ENCODE assay signal across 33 cellular contexts in the genomic region with DNA sequence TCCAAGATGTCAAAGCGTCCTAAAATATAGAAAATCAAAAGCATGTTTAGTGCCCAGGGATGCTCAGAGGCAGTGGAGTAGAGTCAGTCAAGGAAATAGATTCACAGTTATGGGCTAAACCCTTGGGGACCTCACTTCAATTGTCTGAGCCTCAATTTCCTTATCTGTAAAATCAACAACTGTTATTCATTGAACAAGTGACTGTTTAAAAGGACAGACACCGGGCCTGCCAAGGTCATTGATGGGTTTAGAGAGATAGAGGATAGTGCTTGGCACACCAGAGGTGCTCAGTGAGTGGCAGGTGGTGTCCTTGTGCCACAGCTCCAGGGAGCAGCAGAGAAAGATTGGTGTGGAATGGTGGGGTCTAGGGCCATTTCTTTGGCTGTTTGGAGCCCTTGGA. TPM values are rescaled to one million over a fixed set of nuclear protein-coding genes. Genes with fewer than 3 reads are reported as not detected.
"Had no signal": no experiment of that assay in that cellular context is flagged by ENCODE, and none has a peak within 500 bp of the region (broad histone marks: within the 10 kb centered on the region; RNA-seq: fewer than 3 reads in every experiment).

No MANE protein-coding gene starts in this region.

- H3K9me3 ChIP-seq: Peyer's patch had no signal

- H3K36me3 ChIP-seq: Peyer's patch had no signal

- H3K36me3 Mint-ChIP-seq: activated CD4-positive, alpha-beta memory T cell treated with anti-CD3 and anti-CD28 coated beads for 36 hours; activated naive CD8-positive, alpha-beta T cell; brain; IgD-negative memory B cell had no signal

- H3K9me3 Mint-ChIP-seq: activated CD4-positive, alpha-beta memory T cell treated with anti-CD3 and anti-CD28 coated beads for 36 hours; activated naive CD4-positive, alpha-beta T cell treated with anti-CD3 and anti-CD28 coated beads for 36 hours; activated naive CD8-positive, alpha-beta T cell treated with anti-CD3 and anti-CD28 coated beads, Interleukin-2, amount 50 U/mL, for 24 hours; activated T-cell treated with anti-CD3 and anti-CD28 coated beads, Interleukin-2, amount 50 U/mL, for 4 hours; activated T-helper 1 cell treated with anti-CD3 and anti-CD28 coated beads, Interleukin-12 subunit alpha, Interleukin-12 subunit beta, Interleukin-2, Interleukin-4 antibody, amounts not matched to agents 30 ng/mL and 10 ng/mL and 1 ng/mL, durations not matched to agents 14 hours and 24 hours and 36 hours; brain; IgD-negative memory B cell; T-helper 1 cell treated with Interleukin-12 subunit alpha and Interleukin-12 subunit beta and Interleukin-4 antibody, amounts not matched to agents 30 μg/mL and 1 μg/mL, for 36 hours; T-helper 2 cell treated with Interferon-gamma antibody and Interleukin-4, amounts not matched to agents 5 μg/mL and 100 μg/mL, for 36 hours had no signal

- ATAC-seq: activated CD4-positive, alpha-beta T cell treated with anti-CD3 and anti-CD28 coated beads for 36 hours; activated CD4-positive, CD25-positive, alpha-beta regulatory T cell treated with anti-CD3 and anti-CD28 coated beads, Interleukin-2, amount 50 U/mL, for 24 hours; activated naive CD8-positive, alpha-beta T cell treated with anti-CD3 and anti-CD28 coated beads, Interleukin-2, amount 50 U/mL, for 24 hours; activated T-cell treated with anti-CD3 and anti-CD28 coated beads, Interleukin-2, amount 50 U/mL, for 4 hours; PC-3 had no signal

- H3K27ac Mint-ChIP-seq: activated CD4-positive, alpha-beta memory T cell treated with anti-CD3 and anti-CD28 coated beads for 36 hours; activated CD4-positive, alpha-beta T cell treated with anti-CD3 and anti-CD28 coated beads for 36 hours; activated naive CD4-positive, alpha-beta T cell treated with anti-CD3 and anti-CD28 coated beads for 36 hours; activated naive CD8-positive, alpha-beta T cell; activated naive CD8-positive, alpha-beta T cell treated with anti-CD3 and anti-CD28 coated beads, Interleukin-2, amount 50 U/mL, for 24 hours; activated T-helper 1 cell treated with anti-CD3 and anti-CD28 coated beads, Interleukin-12 subunit alpha, Interleukin-12 subunit beta, Interleukin-2, Interleukin-4 antibody, amounts not matched to agents 30 ng/mL and 10 ng/mL and 1 ng/mL, durations not matched to agents 14 hours and 24 hours and 36 hours; brain; IgD-negative memory B cell; T-helper 1 cell treated with Interleukin-12 subunit alpha and Interleukin-12 subunit beta and Interleukin-4 antibody, amounts not matched to agents 30 μg/mL and 1 μg/mL, for 36 hours; T-helper 2 cell treated with Interferon-gamma antibody and Interleukin-4, amounts not matched to agents 5 μg/mL and 100 μg/mL, for 36 hours had no signal

- DNase-seq: activated CD4-positive, alpha-beta memory T cell treated with anti-CD3 and anti-CD28 coated beads for 36 hours; activated CD4-positive, alpha-beta T cell treated with anti-CD3 and anti-CD28 coated beads for 36 hours; activated CD4-positive, alpha-beta T cell treated with anti-CD3 and anti-CD28 coated beads, Interleukin-2, amount 50 U/mL, for 1 hour; activated CD8-positive, alpha-beta memory T cell treated with anti-CD3 and anti-CD28 coated beads, Interleukin-2, amount 50 U/mL, for 4 hours; activated gamma-delta T cell treated with Interleukin-2 at 50 U/mL for 16 hours; activated naive CD4-positive, alpha-beta T cell treated with anti-CD3 and anti-CD28 coated beads for 36 hours; activated naive CD8-positive, alpha-beta T cell treated with anti-CD3 and anti-CD28 coated beads, Interleukin-2, amount 50 U/mL, for 24 hours; activated T-cell treated with anti-CD3 and anti-CD28 coated beads for 4 hours; activated T-cell treated with anti-CD3 and anti-CD28 coated beads, Interleukin-2, amount 50 U/mL, for 4 hours; anterior cingulate cortex; Karpas-422; KBM-7; NCI-H1105; NCI-H1417 treated with DMSO at 0.1 percent for 48 hours; NCI-H1694; NCI-H1930; NCI-H2081 treated with DMSO at 0.1 percent for 48 hours; NCI-H226; NCI-H446 treated with DMSO at 0.1 percent for 48 hours; NCI-H524; NCI-H69; PC-3; Peyer's patch; RPMI8226 had no signal

- H3K27ac ChIP-seq: Peyer's patch had no signal

- H3K4me1 Mint-ChIP-seq: brain had no signal

- H3K4me3 Mint-ChIP-seq: activated CD4-positive, alpha-beta memory T cell treated with anti-CD3 and anti-CD28 coated beads for 36 hours; activated CD4-positive, alpha-beta T cell treated with anti-CD3 and anti-CD28 coated beads for 36 hours; activated naive CD4-positive, alpha-beta T cell treated with anti-CD3 and anti-CD28 coated beads for 36 hours; activated naive CD8-positive, alpha-beta T cell; activated naive CD8-positive, alpha-beta T cell treated with anti-CD3 and anti-CD28 coated beads, Interleukin-2, amount 50 U/mL, for 24 hours; activated T-cell treated with anti-CD3 and anti-CD28 coated beads, Interleukin-2, amount 50 U/mL, for 4 hours; activated T-helper 1 cell treated with anti-CD3 and anti-CD28 coated beads, Interleukin-12 subunit alpha, Interleukin-12 subunit beta, Interleukin-2, Interleukin-4 antibody, amounts not matched to agents 30 ng/mL and 10 ng/mL and 1 ng/mL, durations not matched to agents 14 hours and 24 hours and 36 hours; brain; T-helper 1 cell treated with Interleukin-12 subunit alpha and Interleukin-12 subunit beta and Interleukin-4 antibody, amounts not matched to agents 30 μg/mL and 1 μg/mL, for 36 hours; T-helper 2 cell treated with Interferon-gamma antibody and Interleukin-4, amounts not matched to agents 5 μg/mL and 100 μg/mL, for 36 hours had no signal

- H3K27me3 ChIP-seq: Peyer's patch had no signal

- H3K4me3 ChIP-seq: Peyer's patch had no signal

RNA-seq across cellular contexts. Expression of gene PLA2G5, which starts 12.8 kb away (rescaled TPM):
- total RNA-seq: activated CD4-positive, alpha-beta memory T cell treated with anti-CD3 and anti-CD28 coated beads for 36 hours; activated CD4-positive, alpha-beta T cell treated with anti-CD3 and anti-CD28 coated beads for 36 hours; activated naive CD4-positive, alpha-beta T cell treated with anti-CD3 and anti-CD28 coated beads for 36 hours; activated T-cell treated with anti-CD3 and anti-CD28 coated beads, Interleukin-2, amount 50 U/mL, for 4 hours; activated T-helper 1 cell treated with anti-CD3 and anti-CD28 coated beads, Interleukin-12 subunit alpha, Interleukin-12 subunit beta, Interleukin-2, Interleukin-4 antibody, amounts not matched to agents 30 ng/mL and 10 ng/mL and 1 ng/mL, durations not matched to agents 14 hours and 24 hours and 36 hours; bronchial epithelial cell; MCF 10A; PC-3 had no signal
- polyA plus RNA-seq: IgD-negative memory B cell had no signal

RNA-seq across cellular contexts. Expression of gene PLA2G2D, which starts 36.6 kb away (rescaled TPM):
- total RNA-seq: activated CD4-positive, alpha-beta T cell treated with anti-CD3 and anti-CD28 coated beads for 36 hours; activated T-cell treated with anti-CD3 and anti-CD28 coated beads, Interleukin-2, amount 50 U/mL, for 4 hours; activated T-helper 1 cell treated with anti-CD3 and anti-CD28 coated beads, Interleukin-12 subunit alpha, Interleukin-12 subunit beta, Interleukin-2, Interleukin-4 antibody, amounts not matched to agents 30 ng/mL and 10 ng/mL and 1 ng/mL, durations not matched to agents 14 hours and 24 hours and 36 hours; bronchial epithelial cell; MCF 10A; PC-3 had no signal

RNA-seq across cellular contexts. Expression of gene PLA2G2F, which starts 56.4 kb away (rescaled TPM):
- total RNA-seq: activated CD4-positive, alpha-beta memory T cell treated with anti-CD3 and anti-CD28 coated beads for 36 hours; activated CD4-positive, alpha-beta T cell treated with anti-CD3 and anti-CD28 coated beads for 36 hours; activated naive CD4-positive, alpha-beta T cell treated with anti-CD3 and anti-CD28 coated beads for 36 hours; activated T-cell treated with anti-CD3 and anti-CD28 coated beads, Interleukin-2, amount 50 U/mL, for 4 hours; activated T-helper 1 cell treated with anti-CD3 and anti-CD28 coated beads, Interleukin-12 subunit alpha, Interleukin-12 subunit beta, Interleukin-2, Interleukin-4 antibody, amounts not matched to agents 30 ng/mL and 10 ng/mL and 1 ng/mL, durations not matched to agents 14 hours and 24 hours and 36 hours; bronchial epithelial cell; MCF 10A had no signal
- polyA plus RNA-seq: IgD-negative memory B cell had no signal
